ENCODE assay signal across 7 cellular contexts in the genomic region with DNA sequence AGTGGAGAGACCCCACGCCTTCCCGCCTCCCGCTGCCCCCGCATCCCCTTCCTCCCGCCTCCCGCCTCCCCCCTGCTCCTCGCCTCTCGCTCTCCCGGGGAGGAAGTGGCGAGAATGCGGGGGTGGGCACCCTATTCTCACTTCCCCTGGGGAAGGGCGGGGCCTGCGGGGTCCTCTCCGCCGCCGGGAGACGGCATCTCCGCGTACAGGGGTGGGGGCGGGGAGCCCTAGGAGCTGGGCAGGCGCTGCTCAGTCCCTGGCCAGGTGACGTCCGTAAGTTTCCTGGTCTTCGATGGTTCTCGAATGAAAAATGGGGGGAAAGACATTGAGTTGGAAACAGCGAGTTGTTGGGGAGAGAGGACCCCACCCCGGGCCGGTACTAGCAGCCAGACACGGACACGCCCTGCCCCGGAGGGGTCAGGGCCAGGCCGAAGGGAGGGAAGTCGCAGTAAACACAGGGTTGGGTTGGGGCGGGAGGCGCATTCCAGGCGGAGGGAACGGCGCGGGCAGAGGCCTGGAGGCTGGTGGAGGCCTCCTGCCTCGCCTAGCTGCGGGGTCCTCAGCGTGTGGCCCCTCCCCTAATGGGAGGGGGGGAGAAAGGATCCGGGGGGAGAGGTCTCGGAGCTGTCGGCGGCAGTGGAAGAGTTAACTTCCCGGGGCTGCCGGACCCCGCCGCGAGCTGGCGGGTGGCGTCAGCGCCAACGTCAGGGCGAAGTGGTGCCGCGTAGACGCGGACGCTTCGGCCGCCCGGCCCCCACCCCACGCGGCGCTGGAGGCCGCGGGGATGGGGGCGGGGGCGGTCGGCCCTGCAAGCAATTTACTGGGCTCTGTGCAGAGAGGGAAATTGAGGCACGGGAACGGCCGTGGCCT. TPM values are rescaled to one million over a fixed set of nuclear protein-coding genes. Genes with fewer than 3 reads are reported as not detected.
DNase-seq lines count a peak whose midpoint lies in the region; ATAC-seq and TF ChIP-seq lines count a peak whose summit lies in the region.

No MANE protein-coding gene starts in this region.

- ATAC-seq in HG02759 (IDR thresholded peaks at IDR 0.05; ENCODE audit: unreplicated experiment) (peak; percentile 51), naive B cell (ENCODE audit: low read depth in 2 of 2) (peak; percentile 58 to 62)

- no peaks in the 10 kb centered on the region for H3K9me3 ChIP-seq in OCI-LY3 (ENCODE audit: insufficient read depth, low read length)

- peak overlapping the region; percentile 80 for H3K4me3 ChIP-seq in OCI-LY3 (ENCODE audit: low read length)

- peaks cover 0 to 5% (median 0%) of the 10 kb centered on the region in 7 donors for H3K9me3 Mint-ChIP-seq in naive B cell

- H3K27me3 Mint-ChIP-seq in naive B cell: no peaks in the 10 kb centered on the region

- no peaks in the 10 kb centered on the region for H3K79me2 ChIP-seq in OCI-LY3 (ENCODE audit: low read length)

- no peaks in the 10 kb centered on the region for H4K20me1 ChIP-seq in OCI-LY3 (ENCODE audit: insufficient read depth, low read length)

- no peaks in the 10 kb centered on the region for H3K36me3 Mint-ChIP-seq in naive B cell

- H3K9ac ChIP-seq in OCI-LY3 (ENCODE audit: low read length): peak overlapping the region; percentile 91

- no peaks in the 10 kb centered on the region for H3K36me3 ChIP-seq in OCI-LY3 (replicated peaks; ENCODE audit: low read depth, low read length)

- peaks cover 43 to 73% (median 58%) of the 10 kb centered on the region in 3 donors for H3K4me1 Mint-ChIP-seq in naive B cell

- DNase-seq in GM10266 (ENCODE audit: extremely low spot score): peak; percentile 95
- DNase-seq in activated T-helper 1 cell treated with Interleukin-2 at 50 U/mL for 16 hours (ENCODE audit: low read depth): peak; percentile 69
- peak; percentile 71 for DNase-seq in fibroblast of gingiva (ENCODE audit: low read depth)
- DNase-seq in naive B cell: peak; percentile 96
- DNase-seq in stimulated activated naive CD4-positive, alpha-beta T cell treated with Interleukin-2 at 50 U/mL for 16 hours (lab: John Stamatoyannopoulos, UW): peak; percentile 81

- H3K4me2 ChIP-seq in OCI-LY3 (ENCODE audit: low read length): peak overlapping the region; percentile 83

- peak overlapping the region; percentile 86 for H3K27ac ChIP-seq in OCI-LY3 (ENCODE audit: low read length)

- no peaks in the 10 kb centered on the region for H3K27me3 ChIP-seq in OCI-LY3 (ENCODE audit: low read depth, low read length)

- TF ChIP-seq CTCF in GM10266 (IDR thresholded peaks at IDR 0.05; ENCODE audit: control insufficient read depth, insufficient read depth, low read depth, missing control alignments) (no peak), OCI-LY3 (IDR thresholded peaks at IDR 0.05; ENCODE audit: low read depth, low read length) (no peak)

- H3K4me1 ChIP-seq in OCI-LY3 (ENCODE audit: low read length): peaks cover 32% of the 10 kb centered on the region

- peak overlapping the region; percentile 93 to 100 (median 98) for H3K27ac Mint-ChIP-seq in naive B cell

- peak overlapping the region; percentile 88 to 99 (median 96) for H3K4me3 Mint-ChIP-seq in naive B cell

- H2AFZ ChIP-seq in OCI-LY3 (ENCODE audit: low read depth, low read length): no peak overlapping the region

RNA-seq across cellular contexts. Expression of a gene that starts 10.4 kb away (rescaled TPM):
- polyA plus RNA-seq in naive B cell (ENCODE audit: low read depth in 6 of 6): 100 to 1,000 TPM in 4 of 6 donors, 10 to 100 TPM in 2; 46.5 to 325 (median 154) TPM

RNA-seq across cellular contexts. Expression of a gene that starts 17.6 kb away (rescaled TPM):
- 1 to 10 TPM in 3 of 6 donors, under 1 TPM in 2, not detected in 1; 0.69 to 1.9 (median 1.1) TPM for polyA plus RNA-seq in naive B cell (ENCODE audit: low read depth in 6 of 6)

RNA-seq across cellular contexts. Expression of a gene that starts 31.1 kb away (rescaled TPM):
- polyA plus RNA-seq in naive B cell (ENCODE audit: low read depth in 6 of 6): 100 to 1,000 TPM; 111 to 157 (median 123) TPM

RNA-seq across cellular contexts. Expression of a gene that starts 48.6 kb away (rescaled TPM):
- 10 to 100 TPM in 2 of 6 donors, 1 to 10 TPM in 4; 4.0 to 11.8 (median 8.0) TPM for polyA plus RNA-seq in naive B cell (ENCODE audit: low read depth in 6 of 6)

Comparison
In these comparisons a context has a peak if more than half of its experiments do, and no peak if none do; other contexts are left out.
1. Peak in every context shown above with its lines: DNase-seq, ATAC-seq, H3K4me3 ChIP-seq and H3K27ac ChIP-seq.